ENCODE assay signal across 9 cellular contexts in the genomic region with DNA sequence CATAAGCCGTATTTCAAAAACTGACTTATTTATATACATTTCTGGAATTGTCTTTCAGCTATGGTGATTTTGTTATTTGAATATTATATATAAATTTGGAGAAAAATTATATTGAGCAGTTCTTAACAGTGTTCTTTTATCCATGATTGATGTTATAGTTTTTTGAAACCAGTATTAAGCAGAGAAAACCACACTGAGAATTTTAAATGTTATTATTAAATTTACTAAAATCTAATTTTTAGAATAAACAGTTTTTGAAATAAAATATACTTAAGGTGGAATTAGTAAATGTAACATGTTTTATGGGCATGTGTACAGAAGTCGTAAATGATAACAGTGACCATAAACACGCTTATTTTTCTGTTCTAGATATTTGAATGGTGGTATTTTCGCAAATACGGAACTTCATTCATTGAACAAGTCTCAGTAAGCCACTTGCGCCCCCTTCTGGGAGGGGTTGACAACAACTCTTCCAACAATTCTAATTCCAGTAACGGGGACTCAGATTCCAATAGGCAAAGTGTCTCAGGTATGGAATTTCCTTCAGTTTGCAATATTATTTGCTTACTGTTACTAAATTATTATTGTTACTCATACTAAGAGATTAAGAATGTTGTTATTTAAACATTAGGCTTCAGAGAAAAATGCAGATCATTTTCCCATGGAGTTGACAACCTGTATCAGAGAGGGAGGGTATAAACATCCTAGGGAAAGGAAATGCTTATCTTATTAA.
A peak's percentile ranks its signal among the peaks of the same experiment; 100 is the strongest.
DNase-seq lines count a peak whose midpoint lies in the region; ATAC-seq and TF ChIP-seq lines count a peak whose summit lies in the region.
"Had no signal": no experiment of that assay in that cellular context is flagged by ENCODE, and none has a peak within 500 bp of the region (broad histone marks: within the 10 kb centered on the region; RNA-seq: fewer than 3 reads in every experiment).

No MANE protein-coding gene starts in this region.

- DNase-seq in Calu3 (peak; percentile 85), NCI-H774 (lab: John Stamatoyannopoulos, UW) (peak; percentile 68), epithelial cell of esophagus (ENCODE audit: low read depth) (peak; percentile 77), mucosa of gallbladder (ENCODE audit: low spot score) (peak; percentile 78)
- peak; percentile 90 for DNase-seq in activated CD8-positive, alpha-beta memory T cell treated with anti-CD3 and anti-CD28 coated beads for 24 hours
- peak; percentile 26 to 58 for DNase-seq in stimulated activated CD8-positive, alpha-beta memory T cell treated with anti-CD3 and anti-CD28 coated beads, Interleukin-7, amount 100 ng/mL, for 1 hour (ENCODE audit: low read depth in 2 of 2)

- no peak overlapping the region for H3K4me3 ChIP-seq in epithelial cell of esophagus (ENCODE audit: low read length)

- intact Hi-C loops in Calu3 (cut with micrococcal nuclease; ENCODE audit: unreplicated experiment) = loop anchor here (1.0 to 2.0 kb wide), 2 partner anchors 131 to 189 kb away; no protein-coding TSS in a partner anchor

- no peaks in the 10 kb centered on the region for H3K4me1 Mint-ChIP-seq in Calu3 (ENCODE audit: low read depth, unreplicated experiment)

- no peaks in the 10 kb centered on the region for H3K27me3 Mint-ChIP-seq in Calu3 (ENCODE audit: unreplicated experiment)
- H3K27me3 Mint-ChIP-seq: activated naive CD4-positive, alpha-beta T cell treated with anti-CD3 and anti-CD28 coated beads, Interleukin-2, amount 50 U/mL, for 24 hours had no signal

- ATAC-seq in HG02884 (IDR thresholded peaks at IDR 0.05; ENCODE audit: unreplicated experiment) (peak; percentile 56), GM21526 (IDR thresholded peaks at IDR 0.05; ENCODE audit: low FRiP score, unreplicated experiment) (no peak)

- BruUV-seq in Calu3 (replicated peaks; lab: Mats Ljungman, UMichigan) = no TSS peak

- CTCF ChIA-PET in Calu3 (lab: Charles Lee) = interaction anchor here (0.8 to 1.1 kb wide), 4 partner anchors 131 to 189 kb away, joined by 3 to 6 read pairs (median 5); no protein-coding TSS in a partner anchor

- H3K9me3 Mint-ChIP-seq in Calu3 (ENCODE audit: low read depth, unreplicated experiment) = no peaks in the 10 kb centered on the region
- H3K9me3 Mint-ChIP-seq: activated naive CD4-positive, alpha-beta T cell treated with anti-CD3 and anti-CD28 coated beads, Interleukin-2, amount 50 U/mL, for 24 hours had no signal

- TF ChIP-seq CTCF in Calu3 (IDR thresholded peaks at IDR 0.05; ENCODE audit: unreplicated experiment) (peak; percentile 70), epithelial cell of esophagus (IDR thresholded peaks at IDR 0.05; ENCODE audit: insufficient read depth, low read depth, low read length, missing control alignments) (peak; percentile 95)

- H3K27ac Mint-ChIP-seq in Calu3 (ENCODE audit: unreplicated experiment) = no peak overlapping the region
- H3K27ac Mint-ChIP-seq: activated naive CD4-positive, alpha-beta T cell treated with anti-CD3 and anti-CD28 coated beads, Interleukin-2, amount 50 U/mL, for 24 hours had no signal

- H3K36me3 Mint-ChIP-seq in Calu3 (ENCODE audit: insufficient read depth, unreplicated experiment) = no peaks in the 10 kb centered on the region

- H3K4me3 Mint-ChIP-seq in Calu3 (ENCODE audit: low read depth, unreplicated experiment) = no peak overlapping the region
- H3K4me3 Mint-ChIP-seq: activated naive CD4-positive, alpha-beta T cell treated with anti-CD3 and anti-CD28 coated beads, Interleukin-2, amount 50 U/mL, for 24 hours had no signal
